Comparison of ENCODE assay signal across 21 cellular contexts in genomic region chr7:31368620-31369019, GRCh38. TPM values are rescaled to one million over a fixed set of nuclear protein-coding genes. Genes with fewer than 3 reads are reported as not detected.
DNase-seq lines count a peak whose midpoint lies in the region; FAIRE-seq and TF ChIP-seq lines count a peak whose summit lies in the region.
"Had no signal": no experiment of that assay in that cellular context is flagged by ENCODE, and none has a peak within 500 bp of the region (broad histone marks: within the 10 kb centered on the region; RNA-seq: fewer than 3 reads in every experiment).

No MANE protein-coding gene starts in this region.

- H3K27ac Mint-ChIP-seq in endothelial cell (ENCODE audit: unreplicated experiment): peak overlapping the region; percentile 36
- no peak overlapping the region for H3K27ac Mint-ChIP-seq in activated CD4-positive, alpha-beta memory T cell treated with anti-CD3 and anti-CD28 coated beads for 36 hours
- H3K27ac Mint-ChIP-seq: CD8-positive, alpha-beta T cell had no signal

- CTCF ChIA-PET in activated CD4-positive, alpha-beta memory T cell treated with anti-CD3 and anti-CD28 coated beads for 36 hours (lab: Charles Lee): no interaction called here

- no peaks in the 10 kb centered on the region for H3K36me3 Mint-ChIP-seq in endothelial cell (ENCODE audit: low read depth, unreplicated experiment)
- no peaks in the 10 kb centered on the region for H3K36me3 Mint-ChIP-seq in activated CD4-positive, alpha-beta memory T cell treated with anti-CD3 and anti-CD28 coated beads for 36 hours
- H3K36me3 Mint-ChIP-seq: CD8-positive, alpha-beta T cell had no signal

- no peak overlapping the region for H3K4me3 Mint-ChIP-seq in endothelial cell (ENCODE audit: unreplicated experiment)
- no peak overlapping the region for H3K4me3 Mint-ChIP-seq in activated CD4-positive, alpha-beta memory T cell treated with anti-CD3 and anti-CD28 coated beads for 36 hours
- H3K4me3 Mint-ChIP-seq: CD8-positive, alpha-beta T cell had no signal

- intact Hi-C loops in activated CD4-positive, alpha-beta memory T cell treated with anti-CD3 and anti-CD28 coated beads for 36 hours (cut with micrococcal nuclease): no loop called here

- FAIRE-seq in urothelium cell line (lab: Jason Lieb, UNC): peak; percentile 32
- FAIRE-seq: HepG2 had no signal

- peak; percentile 53 for DNase-seq in NCI-H748 (lab: John Stamatoyannopoulos, UW; ENCODE audit: unreplicated experiment)
- no peak for DNase-seq in NCI-H748 treated with DMSO at 0.1 percent for 48 hours (lab: John Stamatoyannopoulos, UW)
- peak; percentile 50 for DNase-seq in NCI-H345 treated with DMSO at 0.1 percent for 48 hours (lab: John Stamatoyannopoulos, UW; ENCODE audit: unreplicated experiment)
- DNase-seq in endothelial cell (ENCODE audit: low spot score): no peak
- DNase-seq in urothelium cell line (ENCODE audit: low spot score): no peak
- DNase-seq in medulla oblongata (ENCODE audit: extremely low spot score): no peak
- no peak for DNase-seq in activated T-cell treated with anti-CD3 and anti-CD28 coated beads, Interleukin-2, amount 50 U/mL, for 1 hour
- DNase-seq in activated CD4-positive, alpha-beta memory T cell treated with anti-CD3 and anti-CD28 coated beads for 36 hours: no peak
- DNase-seq: CD8-positive, alpha-beta T cell; EL; GOT3; KG1; NCI-H1048; NCI-H2171 treated with DMSO at 0.1 percent for 48 hours; NCI-H524; OCI-M1; SJCRH30 had no signal

- no peak for TF ChIP-seq CTCF in endothelial cell (IDR thresholded peaks at IDR 0.05; ENCODE audit: unreplicated experiment)

- POLR2A ChIA-PET in activated CD4-positive, alpha-beta memory T cell treated with anti-CD3 and anti-CD28 coated beads for 36 hours (lab: Charles Lee): no interaction called here

- H3K4me1 Mint-ChIP-seq in endothelial cell (ENCODE audit: unreplicated experiment): no peaks in the 10 kb centered on the region
- H3K4me1 Mint-ChIP-seq in activated CD4-positive, alpha-beta memory T cell treated with anti-CD3 and anti-CD28 coated beads for 36 hours (ENCODE audit: low read depth): no peaks in the 10 kb centered on the region

- H3K9me3 Mint-ChIP-seq in endothelial cell (ENCODE audit: unreplicated experiment): no peaks in the 10 kb centered on the region
- H3K9me3 Mint-ChIP-seq in activated CD4-positive, alpha-beta memory T cell treated with anti-CD3 and anti-CD28 coated beads for 36 hours: no peaks in the 10 kb centered on the region
- H3K9me3 Mint-ChIP-seq: CD8-positive, alpha-beta T cell had no signal

- H3K27me3 Mint-ChIP-seq in endothelial cell (ENCODE audit: unreplicated experiment): peaks cover 2% of the 10 kb centered on the region
- no peaks in the 10 kb centered on the region for H3K27me3 Mint-ChIP-seq in activated CD4-positive, alpha-beta memory T cell treated with anti-CD3 and anti-CD28 coated beads for 36 hours

RNA-seq across cellular contexts. Expression of gene NEUROD6, which starts 28.1 kb away (rescaled TPM):
- total RNA-seq in endothelial cell (ENCODE audit: unreplicated experiment): not detected
- total RNA-seq in activated CD4-positive, alpha-beta memory T cell treated with anti-CD3 and anti-CD28 coated beads for 36 hours: not detected
- total RNA-seq: A172; CD8-positive, alpha-beta T cell; HepG2; M059J; RPMI7951; SJCRH30 had no signal

Comparison
In these comparisons a context has a peak if more than half of its experiments do, and no peak if none do; other contexts are left out.
1. DNase-seq: peak in NCI-H748 (single experiment) and NCI-H345 treated with DMSO at 0.1 percent for 48 hours (single experiment); none in NCI-H748 treated with DMSO at 0.1 percent for 48 hours (single experiment), endothelial cell (single experiment), urothelium cell line (single experiment), medulla oblongata (single experiment), activated T-cell treated with anti-CD3 and anti-CD28 coated beads, Interleukin-2, amount 50 U/mL, for 1 hour (single experiment) and activated CD4-positive, alpha-beta memory T cell treated with anti-CD3 and anti-CD28 coated beads for 36 hours (single experiment).